ENCODE assay signal across 8 cellular contexts in genomic region chr7:121530251-121531174, GRCh38.
DNase-seq lines count a peak whose midpoint lies in the region; ATAC-seq and TF ChIP-seq lines count a peak whose summit lies in the region.

No MANE protein-coding gene starts in this region.

- no CpG with 5 or more reads among the region's 4 CpGs for WGBS in IMR-90 (ENCODE audit: extremely low coverage in 2 of 2, insufficient read length in 1 of 2), 2 experiments
- WGBS in right cardiac atrium, result 52% methylated on average over 4 of the region's 4 CpGs
- 81 to 83% methylated on average over 4 of the region's 4 CpGs for WGBS in testis, 2 donors
- WGBS in H9 (ENCODE audit: extremely low coverage, insufficient read length, low lambda C conversion rate), result no CpG with 5 or more reads among the region's 4 CpGs

- no peaks in the 10 kb centered on the region for H3K23me2 ChIP-seq in H9 (ENCODE audit: insufficient read length, low read depth, low read length, poor library complexity, severe bottlenecking)

- no TSS peak for BruUV-seq in IMR-90 (replicated peaks; lab: Mats Ljungman, UMichigan)

- dilution Hi-C loops in IMR-90 (cut with HindIII; ENCODE audit: low sequenced_read_pairs, unreplicated experiment), result no loop called here

- peak; percentile 99 for ATAC-seq in GM21619 (IDR thresholded peaks at IDR 0.05; ENCODE audit: unreplicated experiment)
- peak; percentile 85 for ATAC-seq in IMR-90 (ENCODE audit: low read depth)
- ATAC-seq in activated T-cell treated with anti-CD3 and anti-CD28 coated beads, Interleukin-2, amount 50 U/mL, for 4 hours, result peak; percentile 98
- ATAC-seq in right cardiac atrium, result peak; percentile 90 to 95

- no peaks in the 10 kb centered on the region for H3K36me3 Mint-ChIP-seq in activated T-cell treated with anti-CD3 and anti-CD28 coated beads, Interleukin-2, amount 50 U/mL, for 4 hours (ENCODE audit: insufficient read depth)
- H3K36me3 Mint-ChIP-seq in H9 (ENCODE audit: insufficient read depth in 1 of 3, low read depth in 3 of 3), result no peaks in the 10 kb centered on the region

- no peak overlapping the region for H2BK5ac ChIP-seq in IMR-90 (ENCODE audit: low read depth, low read length, poor library complexity, severe bottlenecking)
- H2BK5ac ChIP-seq in H9 (ENCODE audit: insufficient read length, low read length), result no peak overlapping the region

- CTCF ChIA-PET in IMR-90 (lab: Yijun Ruan, JAX), result interaction anchor here (0.7 to 0.9 kb wide), 3 partner anchors 11 to 1560 kb away, joined by 4 to 10 read pairs (median 4); no protein-coding TSS in a partner anchor

- H2BK120ac ChIP-seq in IMR-90 (ENCODE audit: low read depth, low read length) (no peak overlapping the region), H9 (ENCODE audit: low read depth, low read length, poor library complexity, severe bottlenecking) (no peak overlapping the region)

- no peaks in the 10 kb centered on the region for H3K79me2 ChIP-seq in H9 (ENCODE audit: insufficient read depth, low read length)

- H3K4me1 ChIP-seq in IMR-90 (ENCODE audit: control insufficient read depth, insufficient read depth, low read length) (no peaks in the 10 kb centered on the region; the same call in 1 of the 2 replicates), right cardiac atrium (ENCODE audit: control insufficient read depth, insufficient read depth, low read length) (no peaks in the 10 kb centered on the region), testis (no peaks in the 10 kb centered on the region), H9 (ENCODE audit: insufficient read depth, low read length) (no peaks in the 10 kb centered on the region)

- H4K8ac ChIP-seq in IMR-90 (ENCODE audit: low read depth in 2 of 2, low read length in 2 of 2) (no peak overlapping the region), H9 (replicated peaks; ENCODE audit: insufficient read length, low read depth, low read length) (no peak overlapping the region)

- in situ Hi-C loops in IMR-90 (cut with MboI; ENCODE audit: low sequenced_read_pairs), result no loop called here

- H2AK5ac ChIP-seq in IMR-90 (ENCODE audit: low read depth, low read length) (no peak overlapping the region), H9 (ENCODE audit: insufficient read length, low read length) (no peak overlapping the region)

- H3K4ac ChIP-seq in IMR-90 (ENCODE audit: low read depth, low read length), result no peak overlapping the region
- H3K4ac ChIP-seq in H9 (ENCODE audit: low read depth, low read length), result no peak overlapping the region

- H3T11ph ChIP-seq in H9 (ENCODE audit: low read length), result no peak overlapping the region

- no peak overlapping the region for H3K14ac ChIP-seq in IMR-90 (replicated peaks; ENCODE audit: low read depth, low read length)
- no peak overlapping the region for H3K14ac ChIP-seq in H9 (ENCODE audit: insufficient read depth, low read length)

- TF ChIP-seq POLR2A in IMR-90 (IDR thresholded peaks at IDR 0.05; ENCODE audit: low read depth, low read length) (no peak), testis (IDR thresholded peaks at IDR 0.05) (no peak)

- no peak for TF ChIP-seq CTCF in IMR-90 (conservative IDR thresholded peaks at IDR 0.05; ENCODE audit: low read depth, low read length)
- TF ChIP-seq CTCF in testis (IDR thresholded peaks at IDR 0.05), result no peak
- no peak for TF ChIP-seq CTCF in H9 (conservative IDR thresholded peaks at IDR 0.05)

- H3K56ac ChIP-seq in IMR-90 (ENCODE audit: extremely low read depth, insufficient read depth, low read length), result no peak overlapping the region
- no peak overlapping the region for H3K56ac ChIP-seq in H9 (ENCODE audit: insufficient read length, low read depth, low read length)

- H3K4me3 ChIP-seq in IMR-90 (ENCODE audit: insufficient read depth, low read depth, low read length) (no peak overlapping the region), right cardiac atrium (ENCODE audit: low read length) (no peak overlapping the region), testis (no peak overlapping the region)

- H3K79me1 ChIP-seq in IMR-90 (ENCODE audit: low read depth in 1 of 2, low read length in 2 of 2) (no peaks in the 10 kb centered on the region), H9 (ENCODE audit: insufficient read depth, low read depth, low read length, poor library complexity, severe bottlenecking) (no peaks in the 10 kb centered on the region)

- H3K36me3 ChIP-seq in IMR-90 (ENCODE audit: control insufficient read depth, insufficient read depth, low read length) (no peaks in the 10 kb centered on the region), testis (ENCODE audit: low read depth, missing control alignments) (no peaks in the 10 kb centered on the region)

- no peak overlapping the region for H3K18ac ChIP-seq in IMR-90 (ENCODE audit: low read depth, low read length)
- no peak overlapping the region for H3K18ac ChIP-seq in H9 (ENCODE audit: insufficient read length, low read depth, low read length)

- H3K9me1 ChIP-seq in IMR-90 (ENCODE audit: insufficient read depth, low read length), result no peaks in the 10 kb centered on the region

- H2AK9ac ChIP-seq in IMR-90 (replicated peaks; ENCODE audit: low read depth, low read length, poor library complexity), result no peak overlapping the region

- H3K9me3 Mint-ChIP-seq in activated T-cell treated with anti-CD3 and anti-CD28 coated beads, Interleukin-2, amount 50 U/mL, for 4 hours, result no peaks in the 10 kb centered on the region
- H3K9me3 Mint-ChIP-seq in H9, result no peaks in the 10 kb centered on the region

- no peak overlapping the region for H3K27ac Mint-ChIP-seq in H9

- no peak overlapping the region for H2BK20ac ChIP-seq in IMR-90 (ENCODE audit: low read depth, low read length)
- no peak overlapping the region for H2BK20ac ChIP-seq in H9 (ENCODE audit: low read depth, low read length, poor library complexity, severe bottlenecking)

- H3K4me2 ChIP-seq in IMR-90 (ENCODE audit: low read depth, low read length), result peak overlapping the region; percentile 44; the same call in 1 of the 2 replicates
- no peak overlapping the region for H3K4me2 ChIP-seq in H9 (ENCODE audit: insufficient read depth, insufficient read length, low read length)

- H3K9ac ChIP-seq in IMR-90 (ENCODE audit: low read depth, low read length), result no peak overlapping the region
- H3K9ac ChIP-seq in H9 (ENCODE audit: extremely low read depth, insufficient read length, low read length), result no peak overlapping the region

- no peaks in the 10 kb centered on the region for H4K20me1 ChIP-seq in IMR-90 (ENCODE audit: insufficient read depth, low read length)
- no peaks in the 10 kb centered on the region for H4K20me1 ChIP-seq in H9 (ENCODE audit: control insufficient read depth, insufficient read depth, insufficient read length)

- H2BK12ac ChIP-seq in H9 (ENCODE audit: insufficient read length, low read depth, low read length), result no peak overlapping the region

- no peak overlapping the region for H4K91ac ChIP-seq in IMR-90 (ENCODE audit: insufficient read depth, low read depth, low read length)
- H4K91ac ChIP-seq in H9 (ENCODE audit: insufficient read length, low read depth, low read length), result no peak overlapping the region

- no peak for TF ChIP-seq RAD21 in IMR-90 (IDR thresholded peaks at IDR 0.05; ENCODE audit: low read length)

- peak overlapping the region; percentile 26 for H3K4me3 Mint-ChIP-seq in activated T-cell treated with anti-CD3 and anti-CD28 coated beads, Interleukin-2, amount 50 U/mL, for 4 hours
- H3K4me3 Mint-ChIP-seq in H9, result no peak overlapping the region

- peak; percentile 96 for DNase-seq in ELR (ENCODE audit: low read depth)
- peak; percentile 81 for DNase-seq in IMR-90
- peak; percentile 9 for DNase-seq in activated T-cell treated with anti-CD3 and anti-CD28 coated beads, Interleukin-2, amount 50 U/mL, for 4 hours
- peak; percentile 36 to 60 (median 40) for DNase-seq in right cardiac atrium
- DNase-seq in stimulated activated CD8-positive, alpha-beta memory T cell treated with anti-CD3 and anti-CD28 coated beads, Interleukin-15, amount 100 ng/mL, for 24 hours (ENCODE audit: low read depth), result peak; percentile 5
- DNase-seq in testis, result no peak
- DNase-seq in H9, result no peak

- POLR2A ChIA-PET in IMR-90 (lab: Charles Lee; ENCODE audit: unreplicated experiment), result no interaction called here

- H3K27me3 Mint-ChIP-seq in activated T-cell treated with anti-CD3 and anti-CD28 coated beads, Interleukin-2, amount 50 U/mL, for 4 hours (ENCODE audit: low read depth), result peaks cover 2% of the 10 kb centered on the region
- no peaks in the 10 kb centered on the region for H3K27me3 Mint-ChIP-seq in H9 (ENCODE audit: low read depth)

- intact Hi-C loops in IMR-90 (cut with micrococcal nuclease), result no loop called here
- intact Hi-C loops in right cardiac atrium (cut with DNase I), result no loop called here
- intact Hi-C loops in testis (cut with DNase I; ENCODE audit: low total_unique reads), result no loop called here

- no peak overlapping the region for H3K27ac ChIP-seq in IMR-90 (ENCODE audit: insufficient read depth, low read length)
- no peak overlapping the region for H3K27ac ChIP-seq in right cardiac atrium (ENCODE audit: low read length)
- no peak overlapping the region for H3K27ac ChIP-seq in testis
- H3K27ac ChIP-seq in H9 (ENCODE audit: insufficient read length, low read depth, low read length), result no peak overlapping the region

- H2BK15ac ChIP-seq in IMR-90 (ENCODE audit: low read depth, low read length) (no peak overlapping the region), H9 (ENCODE audit: low read depth, low read length) (no peak overlapping the region)

- peaks cover 3% of the 10 kb centered on the region; the same call in 1 of the 2 replicates for H3K27me3 ChIP-seq in IMR-90 (ENCODE audit: control insufficient read depth, insufficient read depth, low read length)
- no peaks in the 10 kb centered on the region for H3K27me3 ChIP-seq in right cardiac atrium (ENCODE audit: control insufficient read depth, insufficient read depth)
- H3K27me3 ChIP-seq in testis, result no peaks in the 10 kb centered on the region
- no peaks in the 10 kb centered on the region for H3K27me3 ChIP-seq in H9 (ENCODE audit: insufficient read depth, low read length)

- no peak overlapping the region for H2AFZ ChIP-seq in IMR-90 (replicated peaks; ENCODE audit: low read length, poor library complexity)
- H2AFZ ChIP-seq in H9 (ENCODE audit: low read length), result no peak overlapping the region

- peaks cover 26% of the 10 kb centered on the region for H3K4me1 Mint-ChIP-seq in activated T-cell treated with anti-CD3 and anti-CD28 coated beads, Interleukin-2, amount 50 U/mL, for 4 hours (ENCODE audit: low read depth)
- peaks cover 0 to 5% of the 10 kb centered on the region in 2 experiments; a peak in 1 of 4 replicates for H3K4me1 Mint-ChIP-seq in H9

- no peaks in the 10 kb centered on the region for H3K9me3 ChIP-seq in IMR-90 (ENCODE audit: control insufficient read depth, insufficient read depth, low read length)
- H3K9me3 ChIP-seq in right cardiac atrium (ENCODE audit: control insufficient read depth, low read length), result no peaks in the 10 kb centered on the region
- no peaks in the 10 kb centered on the region for H3K9me3 ChIP-seq in testis
- H3K9me3 ChIP-seq in H9 (ENCODE audit: control insufficient read depth, low read depth, low read length), result no peaks in the 10 kb centered on the region

- H4K5ac ChIP-seq in IMR-90 (ENCODE audit: low read depth, low read length), result no peak overlapping the region
- H4K5ac ChIP-seq in H9 (ENCODE audit: insufficient read length, low read depth, low read length), result no peak overlapping the region

- no peak overlapping the region for H3K23ac ChIP-seq in IMR-90 (ENCODE audit: low read depth, low read length)
- H3K23ac ChIP-seq in H9 (ENCODE audit: insufficient read length, low read depth, low read length), result no peak overlapping the region

Comparison
In these comparisons a context has a peak if more than half of its experiments do, and no peak if none do; other contexts are left out.
1. DNase-seq: peak in ELR (single experiment), IMR-90 (single experiment), activated T-cell treated with anti-CD3 and anti-CD28 coated beads, Interleukin-2, amount 50 U/mL, for 4 hours (single experiment), right cardiac atrium (3 of 3) and stimulated activated CD8-positive, alpha-beta memory T cell treated with anti-CD3 and anti-CD28 coated beads, Interleukin-15, amount 100 ng/mL, for 24 hours (single experiment); none in testis (single experiment) and H9 (single experiment).
2. Peak in every context shown above with its lines, with median percentiles within 50 percentile points of each other: ATAC-seq.